In the genomic region with DNA sequence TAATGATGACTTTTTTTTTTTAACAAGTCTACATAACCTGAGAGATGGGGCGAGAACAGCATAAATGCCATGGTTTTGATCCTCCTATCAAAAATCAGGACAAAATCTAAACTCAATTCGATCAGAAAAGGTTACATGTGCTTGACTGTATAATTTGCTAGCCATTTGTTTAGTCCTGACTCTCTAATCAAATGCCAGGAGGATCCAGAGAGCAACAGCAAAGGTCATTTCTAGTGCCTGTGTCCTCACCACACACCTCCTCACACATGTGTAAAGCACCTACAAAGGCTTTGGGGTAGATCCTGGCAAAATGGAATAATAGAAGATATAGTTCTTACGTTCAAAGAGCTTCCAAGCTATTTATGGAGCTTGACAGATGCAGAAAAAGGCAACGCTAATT, we compare ENCODE assay signal across 16 cellular contexts. TPM values are rescaled to one million over a fixed set of nuclear protein-coding genes. Genes with fewer than 3 reads are reported as not detected.
DNase-seq lines count a peak whose midpoint lies in the region; ATAC-seq and TF ChIP-seq lines count a peak whose summit lies in the region.
"Had no signal": no experiment of that assay in that cellular context is flagged by ENCODE, and none has a peak within 500 bp of the region (broad histone marks: within the 10 kb centered on the region; RNA-seq: fewer than 3 reads in every experiment).

No MANE protein-coding gene starts in this region.

- H3K9me3 ChIP-seq in SK-N-MC (ENCODE audit: low read depth, low read length) (no peaks in the 10 kb centered on the region), ovary (no peaks in the 10 kb centered on the region), tibial nerve (no peaks in the 10 kb centered on the region)

- H3K27ac ChIP-seq in SK-N-MC, result peak overlapping the region; percentile 62; the same call in 1 of the 2 replicates
- H3K27ac ChIP-seq in coronary artery, result peak overlapping the region; percentile 76 to 92
- peak overlapping the region; percentile 62 to 71 for H3K27ac ChIP-seq in ovary
- H3K27ac ChIP-seq in tibial nerve, result peak overlapping the region in 3 of 4 donors; percentile 21 to 75 (median 74)

- DNase-seq in SK-N-MC (ENCODE audit: low read depth, low spot score) (no peak), coronary artery (ENCODE audit: low spot score) (no peak), ovary (no peak), tibial nerve (ENCODE audit: low spot score in 2 of 2) (no peak), putamen (ENCODE audit: low spot score) (no peak), NCI-H128 (lab: John Stamatoyannopoulos, UW; ENCODE audit: unreplicated experiment) (no peak)
- DNase-seq: activated CD4-positive, CD25-positive, alpha-beta regulatory T cell; effector CD8-positive, alpha-beta T cell; MM.1S; naive B cell; NCI-H187; NCI-H446 treated with DMSO at 0.1 percent for 48 hours; SHP77; stimulated activated CD4-positive, alpha-beta T cell treated with anti-CD3 and anti-CD28 coated beads, Interleukin-15, amount 100 ng/mL, for 24 hours; stimulated activated naive B cell treated with anti-CD40 and anti-IgM and Interleukin-4, amounts not matched to agents 10 μg/mL and 1 μg/mL and 100 μg/mL, for 72 hours had no signal

- no peaks in the 10 kb centered on the region for H3K36me3 ChIP-seq in SK-N-MC (ENCODE audit: insufficient read depth, low read length)
- no peaks in the 10 kb centered on the region for H3K36me3 ChIP-seq in ovary
- no peaks in the 10 kb centered on the region for H3K36me3 ChIP-seq in tibial nerve

- no peak for TF ChIP-seq EP300 in ovary (IDR thresholded peaks at IDR 0.05)
- no peak for TF ChIP-seq EP300 in tibial nerve (IDR thresholded peaks at IDR 0.05)

- peak overlapping the region; percentile 28; the same call in 1 of the 2 replicates for H3K4me3 ChIP-seq in SK-N-MC
- peak overlapping the region; percentile 28 for H3K4me3 ChIP-seq in coronary artery
- H3K4me3 ChIP-seq in ovary, result no peak overlapping the region
- no peak overlapping the region for H3K4me3 ChIP-seq in tibial nerve

- TF ChIP-seq CTCF in coronary artery (IDR thresholded peaks at IDR 0.05) (no peak), ovary (IDR thresholded peaks at IDR 0.05) (no peak), tibial nerve (IDR thresholded peaks at IDR 0.05) (no peak)

- H3K27me3 ChIP-seq in ovary (no peaks in the 10 kb centered on the region), tibial nerve (no peaks in the 10 kb centered on the region)

- peaks cover 16% of the 10 kb centered on the region for H3K4me1 ChIP-seq in ovary (ENCODE audit: insufficient read depth)
- peaks cover 0 to 35% (median under 1%) of the 10 kb centered on the region in 4 donors for H3K4me1 ChIP-seq in tibial nerve

- intact Hi-C loops in ovary (cut with DNase I), result no loop called here

- ATAC-seq in HG02884 (IDR thresholded peaks at IDR 0.05; ENCODE audit: unreplicated experiment), result no peak
- ATAC-seq: stimulated activated naive B cell treated with anti-CD40 and anti-IgM and Interleukin-4, amounts not matched to agents 10 μg/mL and 1 μg/mL and 100 μg/mL, for 72 hours had no signal

- 52 to 66% (median 63%) methylated on average over 4 of the region's 4 CpGs for WGBS in ovary, 3 donors
- 79 to 90% methylated on average over 4 of the region's 4 CpGs for WGBS in tibial nerve, 2 donors

- TF ChIP-seq POLR2A in ovary (IDR thresholded peaks at IDR 0.05) (no peak), tibial nerve (IDR thresholded peaks at IDR 0.05) (no peak)

- H3K9ac ChIP-seq in SK-N-MC (ENCODE audit: insufficient read length), result no peak overlapping the region

RNA-seq across cellular contexts. Expression of a gene that starts 11.0 kb away (rescaled TPM):
- total RNA-seq in ovary, result 10 to 100 TPM; 41.4 to 75.9 (median 46.5) TPM
- polyA plus RNA-seq in ovary, result 10 to 100 TPM; 33.1 to 35.0 TPM
- 10 to 100 TPM; 18.4 to 32.2 (median 20.9) TPM for total RNA-seq in tibial nerve

RNA-seq across cellular contexts. Expression of a gene that starts 27.0 kb away (rescaled TPM):
- 1,000 to 10,000 TPM in 2 of 7 donors, 100 to 1,000 TPM in 5; 154 to 1,797 (median 461) TPM for total RNA-seq in ovary
- polyA plus RNA-seq in ovary, result 1,000 to 10,000 TPM in 1 of 2 donors, 100 to 1,000 TPM in 1; 777 to 5,219 TPM
- 100 to 1,000 TPM; 340 to 708 (median 458) TPM for total RNA-seq in tibial nerve

Comparison
In these comparisons a context has a peak if more than half of its experiments do, and no peak if none do; other contexts are left out.
1. H3K4me3 ChIP-seq: peak in SK-N-MC (single experiment) and coronary artery (single experiment); none in ovary (single experiment) and tibial nerve (0 of 4).
2. Peak in every context shown above with its lines, with median percentiles within 50 percentile points of each other: H3K27ac ChIP-seq.